In the genomic region with DNA sequence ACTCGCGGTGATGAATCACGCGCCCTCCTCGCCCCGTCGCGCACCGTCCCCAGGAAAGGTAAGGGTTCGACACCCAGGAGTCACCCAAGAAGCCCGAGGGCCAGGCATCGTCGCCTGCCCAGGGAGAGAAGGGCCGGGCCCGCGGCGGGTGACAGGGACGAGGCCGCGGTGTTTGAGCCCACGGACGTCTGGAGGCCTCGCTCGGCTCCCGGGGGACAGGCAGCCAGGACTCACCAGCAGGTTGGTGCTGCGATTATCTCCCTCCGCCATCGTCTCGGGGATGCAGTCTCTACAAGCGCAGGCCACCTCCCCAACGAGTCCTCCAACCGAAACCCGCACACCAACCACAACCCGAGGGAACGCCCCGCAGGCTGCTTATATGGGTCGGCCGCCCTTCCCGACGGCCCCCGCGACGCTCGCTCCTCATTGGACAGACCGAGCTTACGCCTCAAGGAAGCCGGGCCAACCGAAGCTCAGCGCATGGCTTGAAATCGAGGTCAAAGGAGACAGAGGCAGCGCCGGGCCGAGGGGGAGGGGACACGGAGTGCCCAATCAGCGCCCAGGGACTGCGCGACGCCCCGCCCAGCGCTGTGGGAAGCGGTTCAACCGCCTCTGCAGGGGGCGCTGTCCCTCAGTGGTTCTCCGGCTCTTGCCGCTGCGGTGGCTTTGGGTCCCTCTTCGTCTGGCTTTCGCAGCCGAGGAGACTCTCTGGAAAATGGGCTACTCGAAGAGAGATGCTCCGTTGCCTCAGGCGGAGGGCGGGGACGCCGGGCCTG, we compare ENCODE assay signal across 8 cellular contexts. TPM values are rescaled to one million over a fixed set of nuclear protein-coding genes. Genes with fewer than 3 reads are reported as not detected.
DNase-seq lines count a peak whose midpoint lies in the region; FAIRE-seq and TF ChIP-seq lines count a peak whose summit lies in the region.

Gene ARL6IP1 (minus strand): TSS at position 353 of the 776 bp plus-strand sequence. CDS start 83 bp downstream, at position 270.

- H3K27me3 Mint-ChIP-seq in nephron progenitor cell (ENCODE audit: low read depth, poor library complexity), result peaks cover 3% of the 10 kb centered on the region

- H3K36me3 ChIP-seq in Loucy (ENCODE audit: insufficient read depth, low read length) (no peaks in the 10 kb centered on the region; the same call in 1 of the 2 replicates), stomach (peaks cover 4 to 28% (median 16%) of the 10 kb centered on the region in 4 donors)

- H3K27ac ChIP-seq in stomach, result peak within 1 kb of the TSS; percentile 88 to 97 (median 91)

- H3K9me2 ChIP-seq in Loucy (replicated peaks; ENCODE audit: low read depth, low read length), result no peaks in the 10 kb centered on the region

- peak within 1 kb of the TSS; percentile 99 for H3K27ac Mint-ChIP-seq in nephron progenitor cell

- H3K79me2 ChIP-seq in Loucy (ENCODE audit: insufficient read depth, low read length), result peaks cover 52% of the 10 kb centered on the region

- 0 to 1% (median 0%) methylated on average over 34 to 75 of the region's 75 CpGs for WGBS in stomach, 5 donors

- H3K9me3 Mint-ChIP-seq in nephron progenitor cell, result no peaks in the 10 kb centered on the region

- H3F3A ChIP-seq in Loucy (ENCODE audit: low read depth), result no peaks in the 10 kb centered on the region

- TF ChIP-seq EP300 in stomach (IDR thresholded peaks at IDR 0.05), result peak; percentile 26

- peaks cover 21% of the 10 kb centered on the region for H3K36me3 Mint-ChIP-seq in nephron progenitor cell (ENCODE audit: low read depth)

- H4K20me1 ChIP-seq in Loucy (ENCODE audit: insufficient read depth, low read length, poor library complexity, severe bottlenecking), result peaks cover 19% of the 10 kb centered on the region

- peaks cover 25% of the 10 kb centered on the region for H3K4me1 ChIP-seq in Loucy (ENCODE audit: insufficient read depth, low read length, poor library complexity, severe bottlenecking)
- H3K4me1 ChIP-seq in stomach, result peaks cover 23 to 74% (median 44%) of the 10 kb centered on the region in 4 donors

- peak; percentile 99 for TF ChIP-seq POLR2A in H54 (IDR thresholded peaks at IDR 0.05; ENCODE audit: low read depth, low read length)
- TF ChIP-seq POLR2A in stomach (IDR thresholded peaks at IDR 0.05), result peak in 3 of 4 donors; percentile 70 to 99 (median 98)

- TF ChIP-seq CTCF in Loucy (conservative IDR thresholded peaks at IDR 0.05; ENCODE audit: low read length) (peak; percentile 54), fibroblast of the aortic adventitia (IDR thresholded peaks at IDR 0.05; ENCODE audit: insufficient read depth, low read length) (peak; percentile 79), nephron progenitor cell (IDR thresholded peaks at IDR 0.05) (peak; percentile 88), stomach (IDR thresholded peaks at IDR 0.05) (peak in 5 of 7 experiments; percentile 79 to 97 (median 93))

- peak within 1 kb of the TSS; percentile 61 for H2AFZ ChIP-seq in Loucy (ENCODE audit: low read length)

- DNase-seq in ELR (ENCODE audit: low read depth), result peak; percentile 99
- peak; percentile 88 for DNase-seq in H54 (ENCODE audit: insufficient read length, low spot score)
- DNase-seq in SHP77 (lab: John Stamatoyannopoulos, UW), result peak; percentile 97 to 99
- peak; percentile 99 for DNase-seq in activated effector memory CD4-positive, alpha-beta T cell treated with anti-CD3 and anti-CD28 coated beads, Interleukin-2, amount 50 U/mL, for 16 hours
- DNase-seq in fibroblast of the aortic adventitia (ENCODE audit: low read depth), result peak; percentile 99
- DNase-seq in nephron progenitor cell, result peak; percentile 98
- DNase-seq in stomach, result peak; percentile 99

- H3K9me3 ChIP-seq in Loucy (ENCODE audit: insufficient read depth, low read depth, low read length) (no peaks in the 10 kb centered on the region), stomach (no peaks in the 10 kb centered on the region)

- H3K4me3 ChIP-seq in Loucy (ENCODE audit: low read length, poor library complexity, severe bottlenecking) (peak within 1 kb of the TSS; percentile 79), fibroblast of the aortic adventitia (ENCODE audit: low read depth, low read length) (peak within 1 kb of the TSS; percentile 86), stomach (peak within 1 kb of the TSS; percentile 84 to 89 (median 86))

- FAIRE-seq in H54 (lab: Jason Lieb, UNC), result peak; percentile 93

- H3K4me1 Mint-ChIP-seq in nephron progenitor cell, result peaks cover 72% of the 10 kb centered on the region

- peak within 1 kb of the TSS; percentile 71 for H3K4me2 ChIP-seq in Loucy (ENCODE audit: low read depth, low read length, poor library complexity, severe bottlenecking)

- intact Hi-C loops in stomach (cut with DNase I; ENCODE audit: low total_unique reads), result no loop called here

- peak within 1 kb of the TSS; percentile 93 for H3K9ac ChIP-seq in Loucy (ENCODE audit: low read depth, low read length, poor library complexity, severe bottlenecking)

- peak within 1 kb of the TSS; percentile 95 for H3K4me3 Mint-ChIP-seq in nephron progenitor cell

- H3K27me3 ChIP-seq in Loucy (ENCODE audit: insufficient read depth, low read length, poor library complexity, severe bottlenecking), result no peaks in the 10 kb centered on the region
- no peaks in the 10 kb centered on the region for H3K27me3 ChIP-seq in stomach

RNA-seq across cellular contexts. Expression of gene ARL6IP1, which starts in this region (rescaled TPM):
- total RNA-seq in fibroblast of the aortic adventitia (ENCODE audit: low replicate concordance) (202 and 240 TPM in 2 replicates), stomach (100 to 1,000 TPM in 3 of 5 donors, 10 to 100 TPM in 2; 44.9 to 309 (median 129) TPM)
- 10 to 100 TPM; 36.0 to 53.5 (median 45.0) TPM for polyA plus RNA-seq in stomach

Comparison
In these comparisons a context has a peak if more than half of its experiments do, and no peak if none do; other contexts are left out.
1. Peak in every context shown above with its lines: DNase-seq, H3K4me3 ChIP-seq and H3K27ac ChIP-seq.